ENCODE assay signal across 10 cellular contexts in the genomic region with DNA sequence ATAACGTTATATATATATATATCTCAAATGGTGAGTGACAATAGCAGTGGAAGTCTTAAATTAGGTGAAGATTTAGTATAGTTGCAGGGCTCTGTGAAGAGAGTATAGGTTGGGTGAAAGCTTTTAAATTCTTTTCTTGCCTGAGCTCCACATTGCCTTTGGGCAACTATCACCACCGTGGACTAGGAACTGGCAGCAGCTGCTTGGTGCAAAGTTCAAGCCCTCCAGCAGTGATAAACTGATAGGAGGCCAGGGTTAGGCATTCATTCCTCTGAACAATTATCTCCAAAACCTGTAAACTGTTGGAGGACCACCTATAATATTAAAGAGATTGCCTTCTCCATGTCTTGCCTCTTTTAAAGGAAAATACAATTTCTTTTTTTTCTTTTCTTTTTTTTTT.
"Had no signal": no experiment of that assay in that cellular context is flagged by ENCODE, and none has a peak within 500 bp of the region (broad histone marks: within the 10 kb centered on the region; RNA-seq: fewer than 3 reads in every experiment).

No MANE protein-coding gene starts in this region.

- H3K4me1 ChIP-seq: HAP-1 had no signal

- DNase-seq: GM23248, GOT3, H7, HFFc6, Karpas-422, KBM-7 had no signal

- H3K27ac ChIP-seq: GM23248, HL-60, KMS-11 had no signal

- H3K36me3 ChIP-seq: HAP-1 had no signal

- H3K4me1 Mint-ChIP-seq: IgD-negative memory B cell had no signal

- H3K27me3 Mint-ChIP-seq: IgD-negative memory B cell had no signal

- H2AFZ ChIP-seq: GM23248 had no signal

- H3K27ac Mint-ChIP-seq: HFFc6, IgD-negative memory B cell had no signal

- H3K4me3 Mint-ChIP-seq: HFFc6, IgD-negative memory B cell had no signal

- H3K4me2 ChIP-seq: KMS-11 had no signal

- H3K9ac ChIP-seq: GM23248, KMS-11 had no signal

- H3K9me3 ChIP-seq: HAP-1 had no signal

- H3K36me3 Mint-ChIP-seq: IgD-negative memory B cell had no signal

- H3K4me3 ChIP-seq: GM23248, HAP-1 had no signal
